In genomic region chr11:55852141-55852540, GRCh38 we compare ENCODE assay signal across 34 cellular contexts. TPM values are rescaled to one million over a fixed set of nuclear protein-coding genes. Genes with fewer than 3 reads are reported as not detected.
"Had no signal": no experiment of that assay in that cellular context is flagged by ENCODE, and none has a peak within 500 bp of the region (broad histone marks: within the 10 kb centered on the region; RNA-seq: fewer than 3 reads in every experiment).

No MANE protein-coding gene starts in this region.

- H3K4me3 ChIP-seq: colonic mucosa, esophagus squamous epithelium, gastrocnemius medialis, heart right ventricle, left lung, lower lobe of right lung, mucosa of descending colon had no signal

- H3K27ac ChIP-seq: colonic mucosa, epithelial cell of prostate, esophagus squamous epithelium, gastrocnemius medialis, heart right ventricle, left lung, lower lobe of right lung had no signal

- H3K4me1 ChIP-seq: colonic mucosa, esophagus squamous epithelium, gastrocnemius medialis, heart right ventricle, left lung, lower lobe of right lung had no signal

- FAIRE-seq: endometrium, islet of Langerhans, keratinocyte had no signal

- H3K36me3 ChIP-seq: colonic mucosa, esophagus squamous epithelium, gastrocnemius medialis, heart right ventricle, left lung, lower lobe of right lung had no signal

- ATAC-seq: effector memory CD8-positive, alpha-beta T cell; esophagus mucosa; gastrocnemius medialis; heart right ventricle; left cardiac atrium; left lung; left ventricle myocardium superior; lower lobe of right lung; mucosa of descending colon had no signal

- H3K27me3 ChIP-seq: colonic mucosa, esophagus squamous epithelium, gastrocnemius medialis, heart right ventricle, left lung had no signal

- H3K9me3 ChIP-seq: colonic mucosa, esophagus squamous epithelium, gastrocnemius medialis, heart right ventricle, left lung, lower lobe of right lung, mucosa of descending colon had no signal

- DNase-seq: colonic mucosa; cortex of kidney; effector CD8-positive, alpha-beta T cell; effector memory CD8-positive, alpha-beta T cell; endodermal cell; erythroblast; esophagus squamous epithelium; foreskin fibroblast; foreskin melanocyte; gastrocnemius medialis; glutamatergic neuron; head of caudate nucleus; heart right ventricle; hippocampal formation; left cardiac atrium; left lung; left ventricle myocardium superior; lower lobe of right lung; mesenchymal stem cell; mucosa of descending colon; naive B cell had no signal

RNA-seq across cellular contexts. Expression of gene OR5D16, which starts 13.6 kb away (rescaled TPM):
- total RNA-seq: colonic mucosa, dermis microvascular lymphatic vessel endothelial cell, endodermal cell, esophagus mucosa, esophagus squamous epithelium, gastrocnemius medialis, glomerular endothelial cell, heart right ventricle, kidney epithelial cell, left cardiac atrium, left lung, left ventricle myocardium superior, lower leg skin, lower lobe of right lung, lung microvascular endothelial cell, mesenteric fat pad, mesothelial cell of epicardium, mucosa of descending colon, myocyte had no signal
- polyA plus RNA-seq: heart right ventricle, keratinocyte had no signal

RNA-seq across cellular contexts. Expression of gene OR5L2, which starts 25.1 kb away (rescaled TPM):
- total RNA-seq: colonic mucosa, dermis microvascular lymphatic vessel endothelial cell, endodermal cell, esophagus mucosa, esophagus squamous epithelium, gastrocnemius medialis, glomerular endothelial cell, heart right ventricle, kidney epithelial cell, left cardiac atrium, left lung, left ventricle myocardium superior, lower leg skin, lower lobe of right lung, lung microvascular endothelial cell, mesenteric fat pad, mesothelial cell of epicardium, mucosa of descending colon, myocyte had no signal
- polyA plus RNA-seq: heart right ventricle, keratinocyte had no signal

RNA-seq across cellular contexts. Expression of gene TRIM51, which starts 31.0 kb away (rescaled TPM):
- total RNA-seq: colonic mucosa, dermis microvascular lymphatic vessel endothelial cell, endodermal cell, esophagus mucosa, esophagus squamous epithelium, gastrocnemius medialis, glomerular endothelial cell, heart right ventricle, kidney epithelial cell, left cardiac atrium, left lung, left ventricle myocardium superior, lower leg skin, lower lobe of right lung, lung microvascular endothelial cell, mesenteric fat pad, mesothelial cell of epicardium, mucosa of descending colon, myocyte had no signal
- polyA plus RNA-seq: heart right ventricle, keratinocyte had no signal

RNA-seq across cellular contexts. Expression of gene OR5D18, which starts 32.7 kb away (rescaled TPM):
- total RNA-seq: colonic mucosa, dermis microvascular lymphatic vessel endothelial cell, endodermal cell, esophagus mucosa, esophagus squamous epithelium, gastrocnemius medialis, glomerular endothelial cell, heart right ventricle, kidney epithelial cell, left cardiac atrium, left lung, left ventricle myocardium superior, lower leg skin, lower lobe of right lung, lung microvascular endothelial cell, mesenteric fat pad, mesothelial cell of epicardium, mucosa of descending colon, myocyte had no signal
- polyA plus RNA-seq: heart right ventricle, keratinocyte had no signal

RNA-seq across cellular contexts. Expression of gene OR5L1, which starts 41.0 kb away (rescaled TPM):
- total RNA-seq: colonic mucosa, dermis microvascular lymphatic vessel endothelial cell, endodermal cell, esophagus mucosa, esophagus squamous epithelium, gastrocnemius medialis, glomerular endothelial cell, heart right ventricle, kidney epithelial cell, left cardiac atrium, left lung, left ventricle myocardium superior, lower leg skin, lower lobe of right lung, lung microvascular endothelial cell, mesenteric fat pad, mesothelial cell of epicardium, mucosa of descending colon, myocyte had no signal
- polyA plus RNA-seq: heart right ventricle, keratinocyte had no signal
